Comparison of ENCODE assay signal across 1 cellular context in genomic region chr19:4393947-4394590, GRCh38.
TF ChIP-seq lines count a peak whose summit lies in the region.

No MANE protein-coding gene starts in this region.

TF ChIP-seq in K562, 482 proteins besides CTCF, POLR2A, EP300 and RAD21:
- TF ChIP-seq HMBOX1 (IDR thresholded peaks at IDR 0.05) (0 out of 2 replicates have a peak, but pooled peaks have one; percentile 15), VEZF1 (CRISPR knock-in tag; IDR thresholded peaks at IDR 0.05) (no peak)
